ENCODE assay signal across 1 cellular context in the genomic region with DNA sequence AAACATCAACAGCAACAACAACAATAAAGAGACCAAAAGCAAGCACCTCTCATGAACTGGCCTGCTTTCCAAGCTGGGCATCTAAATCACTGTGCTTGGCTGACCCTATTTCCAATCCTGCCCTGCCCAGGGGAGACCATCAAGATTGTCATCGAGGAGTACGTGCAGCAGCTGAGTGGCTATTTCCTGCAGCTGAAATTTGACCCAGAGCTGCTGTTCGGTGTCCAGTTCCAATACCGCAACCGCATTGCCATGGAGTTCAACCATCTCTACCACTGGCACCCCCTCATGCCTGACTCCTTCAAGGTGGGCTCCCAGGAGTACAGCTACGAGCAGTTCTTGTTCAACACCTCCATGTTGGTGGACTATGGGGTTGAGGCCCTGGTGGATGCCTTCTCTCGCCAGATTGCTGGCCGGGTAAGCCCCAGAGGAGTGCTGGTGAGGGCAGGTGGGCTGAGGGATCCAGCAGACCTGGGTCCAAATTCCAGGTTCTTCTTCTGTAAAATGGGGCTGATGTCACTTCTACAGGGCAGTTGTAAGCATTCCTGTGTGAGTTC.
TF ChIP-seq lines count a peak whose summit lies in the region.

No MANE protein-coding gene starts in this region.

TF ChIP-seq in IMR-90, 13 proteins besides CTCF, POLR2A, EP300 and RAD21 (continued from another document):
- no peak for TF ChIP-seq RFX5 (IDR thresholded peaks at IDR 0.05; ENCODE audit: low read depth, low read length)
- TF ChIP-seq BHLHE40 (IDR thresholded peaks at IDR 0.05; ENCODE audit: low read depth, low read length): no peak
- TF ChIP-seq RCOR1 (IDR thresholded peaks at IDR 0.05; ENCODE audit: insufficient replicate concordance, low read length): no peak
- TF ChIP-seq CHD1 (IDR thresholded peaks at IDR 0.05; ENCODE audit: low read depth, low read length): no peak
- TF ChIP-seq USF2 (IDR thresholded peaks at IDR 0.05; ENCODE audit: low read depth, low read length): no peak
- TF ChIP-seq FOS (IDR thresholded peaks at IDR 0.05; ENCODE audit: low read depth, low read length): no peak
- no peak for TF ChIP-seq MAFK (IDR thresholded peaks at IDR 0.05; ENCODE audit: low read depth, low read length)
- no peak for TF ChIP-seq MAZ (IDR thresholded peaks at IDR 0.05; ENCODE audit: borderline replicate concordance, low read depth, low read length)
- TF ChIP-seq CEBPB (IDR thresholded peaks at IDR 0.05; ENCODE audit: low read depth, low read length): no peak
